16 cellular contexts compared by ENCODE assay signal in the genomic region with DNA sequence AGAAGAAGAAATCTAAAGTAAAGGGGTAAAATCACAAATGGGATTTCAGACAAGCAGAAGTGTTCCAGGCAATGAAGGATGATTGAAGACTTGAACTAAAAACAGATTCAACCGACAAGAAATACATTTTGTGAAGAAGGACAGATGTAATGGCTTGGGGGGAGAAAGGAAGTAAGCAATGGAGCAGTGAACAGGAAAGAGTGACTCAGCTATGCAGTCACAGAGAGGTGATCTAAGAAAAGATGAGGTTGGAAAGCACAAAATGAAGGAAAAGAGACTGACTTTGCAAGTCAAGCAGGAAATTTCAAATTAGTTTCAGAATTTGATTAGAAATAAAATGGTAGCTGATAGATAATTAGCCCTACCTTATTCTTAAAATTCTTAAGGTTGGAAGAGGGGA.
DNase-seq lines count a peak whose midpoint lies in the region; ATAC-seq and TF ChIP-seq lines count a peak whose summit lies in the region.
"Had no signal": no experiment of that assay in that cellular context is flagged by ENCODE, and none has a peak within 500 bp of the region (broad histone marks: within the 10 kb centered on the region; RNA-seq: fewer than 3 reads in every experiment).

No MANE protein-coding gene starts in this region.

- no peaks in the 10 kb centered on the region for H3K9me1 ChIP-seq in IMR-90 (ENCODE audit: insufficient read depth, low read length)

- DNase-seq in COLO829 (ENCODE audit: low spot score), result peak; percentile 61
- DNase-seq in IMR-90, result peak; percentile 67
- DNase-seq in astrocyte of the cerebellum (ENCODE audit: low read depth), result peak; percentile 3
- peak; percentile 13 for DNase-seq in iPS-NIHi7 (ENCODE audit: extremely low spot score)
- no peak for DNase-seq in NCI-H524 treated with DMSO at 0.1 percent for 48 hours (lab: John Stamatoyannopoulos, UW)
- DNase-seq in coronary artery (ENCODE audit: low spot score), result no peak
- DNase-seq in activated CD8-positive, alpha-beta memory T cell treated with anti-CD3 and anti-CD28 coated beads for 24 hours, result no peak
- DNase-seq: activated T-cell treated with anti-CD3 and anti-CD28 coated beads, Interleukin-2, amount 50 U/mL, for 24 hours; CD4-positive, alpha-beta memory T cell; heart left ventricle; NCI-H2081; psoas muscle; testis; WERI-Rb-1 had no signal

- no peak overlapping the region for H3K18ac ChIP-seq in IMR-90 (ENCODE audit: low read depth, low read length)

- no peak overlapping the region for H2BK15ac ChIP-seq in IMR-90 (ENCODE audit: low read depth, low read length)

- no peaks in the 10 kb centered on the region for H3K36me3 ChIP-seq in IMR-90 (ENCODE audit: control insufficient read depth, insufficient read depth, low read length)
- H3K36me3 ChIP-seq: heart left ventricle, WERI-Rb-1 had no signal

- no peak overlapping the region for H3K56ac ChIP-seq in IMR-90 (ENCODE audit: extremely low read depth, insufficient read depth, low read length)

- H3K4me2 ChIP-seq in IMR-90 (ENCODE audit: low read depth, low read length), result no peak overlapping the region

- H3K14ac ChIP-seq in IMR-90 (replicated peaks; ENCODE audit: low read depth, low read length), result no peak overlapping the region

- no TSS peak for BruUV-seq in IMR-90 (replicated peaks; lab: Mats Ljungman, UMichigan)

- H3K9ac ChIP-seq in IMR-90 (ENCODE audit: low read depth, low read length), result no peak overlapping the region

- no peak for TF ChIP-seq CTCF in IMR-90 (conservative IDR thresholded peaks at IDR 0.05; ENCODE audit: low read depth, low read length)
- no peak for TF ChIP-seq CTCF in astrocyte of the cerebellum (IDR thresholded peaks at IDR 0.05; ENCODE audit: low read depth, low read length, missing control alignments)
- TF ChIP-seq CTCF in coronary artery (IDR thresholded peaks at IDR 0.05), result no peak

- H3K9me3 ChIP-seq in IMR-90 (ENCODE audit: control insufficient read depth, insufficient read depth, low read length), result no peaks in the 10 kb centered on the region
- H3K9me3 ChIP-seq: heart left ventricle, psoas muscle, testis had no signal

- TF ChIP-seq RAD21 in IMR-90 (IDR thresholded peaks at IDR 0.05; ENCODE audit: low read length), result no peak

- no peak overlapping the region for H2BK120ac ChIP-seq in IMR-90 (ENCODE audit: low read depth, low read length)

- H3K27me3 ChIP-seq in IMR-90 (ENCODE audit: control insufficient read depth, insufficient read depth, low read length), result no peaks in the 10 kb centered on the region; the same call in 1 of the 2 replicates
- H3K27me3 ChIP-seq: testis had no signal

- TF ChIP-seq POLR2A in IMR-90 (IDR thresholded peaks at IDR 0.05; ENCODE audit: low read depth, low read length), result no peak

- H4K5ac ChIP-seq in IMR-90 (ENCODE audit: low read depth, low read length), result no peak overlapping the region

- no peak overlapping the region for H4K91ac ChIP-seq in IMR-90 (ENCODE audit: insufficient read depth, low read depth, low read length)

- no peak overlapping the region for H2AK9ac ChIP-seq in IMR-90 (replicated peaks; ENCODE audit: low read depth, low read length, poor library complexity)

- intact Hi-C loops in IMR-90 (cut with micrococcal nuclease), result no loop called here

- H3K79me1 ChIP-seq in IMR-90 (ENCODE audit: low read depth in 1 of 2, low read length in 2 of 2), result no peaks in the 10 kb centered on the region

- in situ Hi-C loops in IMR-90 (cut with MboI; ENCODE audit: low sequenced_read_pairs) (no loop called here), astrocyte of the cerebellum (cut with HindIII; ENCODE audit: low sequenced_read_pairs) (no loop called here)

- H3K27ac ChIP-seq in IMR-90 (ENCODE audit: insufficient read depth, low read length) (no peak overlapping the region), coronary artery (no peak overlapping the region)
- H3K27ac ChIP-seq: heart left ventricle, psoas muscle, testis, WERI-Rb-1 had no signal

- no peak overlapping the region for H2AFZ ChIP-seq in IMR-90 (replicated peaks; ENCODE audit: low read length, poor library complexity)

- H4K20me1 ChIP-seq in IMR-90 (ENCODE audit: insufficient read depth, low read length), result no peaks in the 10 kb centered on the region

- no peak overlapping the region for H3K4me3 ChIP-seq in IMR-90 (ENCODE audit: insufficient read depth, low read depth, low read length)
- H3K4me3 ChIP-seq in astrocyte of the cerebellum (ENCODE audit: low read depth, low read length), result no peak overlapping the region
- no peak overlapping the region for H3K4me3 ChIP-seq in coronary artery
- H3K4me3 ChIP-seq: heart left ventricle, psoas muscle, testis had no signal

- POLR2A ChIA-PET in IMR-90 (lab: Charles Lee; ENCODE audit: unreplicated experiment), result no interaction called here

- H2AK5ac ChIP-seq in IMR-90 (ENCODE audit: low read depth, low read length), result no peak overlapping the region

- no peak overlapping the region for H2BK20ac ChIP-seq in IMR-90 (ENCODE audit: low read depth, low read length)

- CTCF ChIA-PET in IMR-90 (lab: Yijun Ruan, JAX), result no interaction called here

- no CpG with 5 or more reads among the region's 1 CpG for WGBS in IMR-90 (ENCODE audit: extremely low coverage in 2 of 2, insufficient read length in 1 of 2), 2 experiments

- H2BK5ac ChIP-seq in IMR-90 (ENCODE audit: low read depth, low read length, poor library complexity, severe bottlenecking), result no peak overlapping the region

- H4K8ac ChIP-seq in IMR-90 (ENCODE audit: low read depth in 2 of 2, low read length in 2 of 2), result no peak overlapping the region

- H3K23ac ChIP-seq in IMR-90 (ENCODE audit: low read depth, low read length), result no peak overlapping the region

- no peak overlapping the region for H3K4ac ChIP-seq in IMR-90 (ENCODE audit: low read depth, low read length)

- ATAC-seq in IMR-90 (ENCODE audit: low read depth) (no peak; the same call in 1 of the 2 replicates), GM19324 (IDR thresholded peaks at IDR 0.05; ENCODE audit: low FRiP score, unreplicated experiment) (no peak)
- ATAC-seq: heart left ventricle, Panc1, psoas muscle had no signal

- dilution Hi-C loops in IMR-90 (cut with HindIII; ENCODE audit: low sequenced_read_pairs, unreplicated experiment), result no loop called here

- H3K4me1 ChIP-seq in IMR-90 (ENCODE audit: control insufficient read depth, insufficient read depth, low read length), result no peaks in the 10 kb centered on the region
- H3K4me1 ChIP-seq: heart left ventricle, psoas muscle, testis had no signal

TF ChIP-seq in IMR-90, 13 proteins besides CTCF, POLR2A, EP300 and RAD21:
- TF ChIP-seq RCOR1 (IDR thresholded peaks at IDR 0.05; ENCODE audit: insufficient replicate concordance, low read length), result no peak
- TF ChIP-seq MAZ (IDR thresholded peaks at IDR 0.05; ENCODE audit: borderline replicate concordance, low read depth, low read length), result no peak
- TF ChIP-seq FOS (IDR thresholded peaks at IDR 0.05; ENCODE audit: low read depth, low read length), result no peak
- TF ChIP-seq CEBPB (IDR thresholded peaks at IDR 0.05; ENCODE audit: low read depth, low read length), result no peak
- TF ChIP-seq MAFK (IDR thresholded peaks at IDR 0.05; ENCODE audit: low read depth, low read length), result no peak
- no peak for TF ChIP-seq NFE2L2 (IDR thresholded peaks at IDR 0.05; ENCODE audit: low read depth, low read length)

Comparison
In these comparisons a context has a peak if more than half of its experiments do, and no peak if none do; other contexts are left out.
1. DNase-seq: peak in COLO829 (single experiment), IMR-90 (single experiment), astrocyte of the cerebellum (single experiment) and iPS-NIHi7 (single experiment); none in NCI-H524 treated with DMSO at 0.1 percent for 48 hours (single experiment), coronary artery (single experiment) and activated CD8-positive, alpha-beta memory T cell treated with anti-CD3 and anti-CD28 coated beads for 24 hours (single experiment).